8 cellular contexts compared by ENCODE assay signal in the genomic region with DNA sequence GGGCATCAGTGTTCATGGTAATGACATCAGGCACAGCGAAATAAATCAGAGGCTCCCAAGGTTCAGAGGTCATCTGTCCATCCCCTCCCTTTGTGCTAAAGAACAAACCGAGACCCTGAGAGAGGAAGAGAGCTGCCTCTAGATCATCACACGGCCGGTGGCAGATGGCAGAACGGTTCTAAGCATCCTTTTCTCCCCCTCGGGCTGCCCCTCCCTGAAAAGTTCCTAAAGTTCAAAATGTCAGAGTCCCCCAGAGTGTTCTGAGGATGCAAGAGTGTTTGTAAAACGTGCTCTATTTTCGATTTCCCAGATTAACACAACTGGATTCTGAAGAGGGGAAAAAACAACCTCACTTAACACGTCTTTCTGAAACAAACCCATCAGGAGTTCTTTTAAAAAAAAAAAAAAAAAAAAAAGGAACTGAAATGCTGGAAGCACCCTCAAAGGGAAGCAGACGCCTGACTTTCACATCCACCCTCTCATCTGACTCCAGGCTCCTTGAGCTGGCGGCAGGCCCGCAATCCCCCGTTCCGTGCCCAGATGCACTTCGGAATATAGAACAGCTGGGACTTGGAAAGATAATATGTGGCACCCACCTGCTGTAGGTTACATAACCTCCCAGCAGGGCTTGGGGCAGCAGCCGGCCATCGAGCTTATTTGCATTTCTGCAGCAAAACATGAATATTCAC.
A peak's percentile ranks its signal among the peaks of the same experiment; 100 is the strongest.
DNase-seq lines count a peak whose midpoint lies in the region; ATAC-seq and TF ChIP-seq lines count a peak whose summit lies in the region.

No MANE protein-coding gene starts in this region.

- in situ Hi-C loops in GM13976 (cut with MboI; ENCODE audit: low sequenced_read_pairs, unreplicated experiment): loop anchor here (25.0 kb wide), 1 partner anchor 160 kb away; no protein-coding TSS in a partner anchor

- peak overlapping the region; percentile 77 for H3K27ac ChIP-seq in cingulate gyrus (ENCODE audit: low read depth, low read length)

- ATAC-seq in GM21381 (IDR thresholded peaks at IDR 0.05; ENCODE audit: unreplicated experiment): no peak
- ATAC-seq in HG02588 (IDR thresholded peaks at IDR 0.05; ENCODE audit: unreplicated experiment): no peak
- no peak for ATAC-seq in HG03432 (IDR thresholded peaks at IDR 0.05; ENCODE audit: unreplicated experiment)

- no peak for TF ChIP-seq CTCF in GM13976 (IDR thresholded peaks at IDR 0.05; ENCODE audit: borderline replicate concordance, control extremely low read depth, extremely low read depth, insufficient read depth, missing control alignments)

- DNase-seq in GM13976 (ENCODE audit: low spot score) (peak; percentile 41), NCI-H2171 treated with DMSO at 0.1 percent for 48 hours (lab: John Stamatoyannopoulos, UW) (peak; percentile 95), midbrain (lab: John Stamatoyannopoulos, UW) (peak; percentile 23), dedifferentiated amniotic fluid mesenchymal stem cell (ENCODE audit: extremely low spot score) (no peak)
